Comparison of ENCODE assay signal across 8 cellular contexts in genomic region chr21:42009831-42010506, GRCh38. TPM values are rescaled to one million over a fixed set of nuclear protein-coding genes. Genes with fewer than 3 reads are reported as not detected.
DNase-seq lines count a peak whose midpoint lies in the region; ATAC-seq and TF ChIP-seq lines count a peak whose summit lies in the region.

Gene ZBTB21 (minus strand): TSS chr21:42010360. CDS start chr21:41994095, 16,265 bp downstream.

- intact Hi-C loops in CD4-positive, alpha-beta T cell (cut with DNase I, micrococcal nuclease), result loop anchor here (1.0 to 10.0 kb wide), 6 partner anchors 52 to 131 kb away; partner anchors contain the start of gene PRDM15 (in 1 of the 2)

- H3K27me3 Mint-ChIP-seq in CD4-positive, alpha-beta T cell, result no peaks in the 10 kb centered on the region

- no peaks in the 10 kb centered on the region for H3K4me1 ChIP-seq in lung (ENCODE audit: control insufficient read depth in 2 of 2, insufficient read depth in 2 of 2, low read length in 2 of 2)

- no peaks in the 10 kb centered on the region for H3K9me3 ChIP-seq in CD4-positive, alpha-beta T cell (ENCODE audit: control insufficient read depth, low read length)
- no peaks in the 10 kb centered on the region for H3K9me3 ChIP-seq in lung (ENCODE audit: control insufficient read depth in 2 of 2, insufficient read depth in 1 of 2, low read length in 1 of 2)

- H3K4me3 Mint-ChIP-seq in CD4-positive, alpha-beta T cell, result peak within 1 kb of the TSS; percentile 100

- peak; percentile 73 for ATAC-seq in CD4-positive, alpha-beta T cell (ENCODE audit: poor library complexity)
- ATAC-seq in GM19463 (IDR thresholded peaks at IDR 0.05; ENCODE audit: unreplicated experiment) (peak; percentile 59), lung (ENCODE audit: insufficient read depth, low FRiP score) (peak; percentile 91)

- TF ChIP-seq CTCF in CD4-positive, alpha-beta T cell (IDR thresholded peaks at IDR 0.05), result no peak
- TF ChIP-seq CTCF in lung (IDR thresholded peaks at IDR 0.05; ENCODE audit: control extremely low read depth, extremely low read depth), result no peak

- peak within 1 kb of the TSS; percentile 91 for H3K27ac ChIP-seq in CD4-positive, alpha-beta T cell (ENCODE audit: low read depth, low read length)
- peak within 1 kb of the TSS; percentile 96 to 99 for H3K27ac ChIP-seq in lung (ENCODE audit: low read depth in 1 of 2, low read length in 1 of 2)

- POLR2A ChIA-PET in CD4-positive, alpha-beta T cell (lab: Charles Lee), result interaction anchor here (0.6 to 5.8 kb wide), 13 partner anchors 16 to 883 kb away, joined by 3 to 88 read pairs (median 4); partner anchors contain the start of gene UBASH3A

- peaks cover 3% of the 10 kb centered on the region for H3K9me3 Mint-ChIP-seq in CD4-positive, alpha-beta T cell

- CTCF ChIA-PET in CD4-positive, alpha-beta T cell (lab: Charles Lee), result interaction anchor here (0.7 to 4.4 kb wide), 2 partner anchors 98 to 960 kb away, joined by 4 to 25 read pairs; no protein-coding TSS in a partner anchor

- H3K27ac Mint-ChIP-seq in CD4-positive, alpha-beta T cell, result peak within 1 kb of the TSS; percentile 99

- H3K4me1 Mint-ChIP-seq in CD4-positive, alpha-beta T cell (ENCODE audit: low read depth), result peaks cover 35% of the 10 kb centered on the region

- peak; percentile 96 to 98 (median 98) for DNase-seq in CD4-positive, alpha-beta T cell
- DNase-seq in HS-27A (ENCODE audit: low read depth) (peak; percentile 94), NK-92 (lab: John Stamatoyannopoulos, UW; ENCODE audit: unreplicated experiment) (peak; percentile 85), lung (ENCODE audit: low spot score) (peak; percentile 98)
- peak; percentile 98 for DNase-seq in activated CD8-positive, alpha-beta memory T cell treated with anti-CD3 and anti-CD28 coated beads for 1 hour (ENCODE audit: extremely low read depth in 1 of 2, low read depth in 1 of 2)
- DNase-seq in effector CD4-positive, alpha-beta T cell, result peak; percentile 97
- DNase-seq in stimulated activated CD4-positive, alpha-beta T cell treated with anti-CD3 and anti-CD28 coated beads, TNF-alpha, amount 100 ng/mL, for 4 hours (ENCODE audit: low read depth in 3 of 3), result peak; percentile 97 to 99 (median 98)

- peak within 1 kb of the TSS; percentile 71 for H3K4me3 ChIP-seq in lung

- 0 to 1% methylated on average over 74 to 75 of the region's 75 CpGs for WGBS in lung, 2 donors

- H3K36me3 Mint-ChIP-seq in CD4-positive, alpha-beta T cell (ENCODE audit: low read depth), result peaks cover 28% of the 10 kb centered on the region

- peaks cover 0 to 1% of the 10 kb centered on the region in 2 donors for H3K36me3 ChIP-seq in lung (ENCODE audit: control insufficient read depth in 2 of 2, insufficient read depth in 2 of 2, low read length in 2 of 2)

- no peaks in the 10 kb centered on the region for H3K27me3 ChIP-seq in CD4-positive, alpha-beta T cell (ENCODE audit: control insufficient read depth, insufficient read depth, low read length)
- no peaks in the 10 kb centered on the region for H3K27me3 ChIP-seq in lung (ENCODE audit: control insufficient read depth, insufficient read depth)

RNA-seq across cellular contexts. Expression of gene ZBTB21, which starts in this region (rescaled TPM):
- 100 to 1,000 TPM; 132 to 139 TPM for total RNA-seq in CD4-positive, alpha-beta T cell
- total RNA-seq in lung, result 10 to 100 TPM; 10.6 to 15.4 TPM
- 1 to 10 TPM; 3.2 to 4.5 TPM for polyA plus RNA-seq in lung

Comparison
In these comparisons a context has a peak if more than half of its experiments do, and no peak if none do; other contexts are left out.
1. Peak in every context shown above with its lines: DNase-seq, ATAC-seq, H3K4me3 ChIP-seq and H3K27ac ChIP-seq.
2. RNA of gene ZBTB21 (total RNA-seq): 132 to 139 TPM in CD4-positive, alpha-beta T cell; 10.6 to 15.4 TPM in lung; every median in the first group is over 4 times any median in the second.